19 cellular contexts compared by ENCODE assay signal in genomic region chr3:69408542-69408941, GRCh38.
"Had no signal": no experiment of that assay in that cellular context is flagged by ENCODE, and none has a peak within 500 bp of the region (broad histone marks: within the 10 kb centered on the region; RNA-seq: fewer than 3 reads in every experiment).

No MANE protein-coding gene starts in this region.

- H3K27me3 ChIP-seq: gastroesophageal sphincter, heart left ventricle, pancreas, vagina had no signal

- H3K4me1 ChIP-seq: pancreas had no signal

- H3K27me3 Mint-ChIP-seq: stimulated activated memory B cell treated with anti-CD40 and anti-IgM and Interleukin-4, amounts not matched to agents 10 μg/mL and 1 μg/mL and 100 μg/mL, for 72 hours had no signal

- DNase-seq: cortex of kidney; effector CD8-positive, alpha-beta T cell; endodermal cell; foreskin fibroblast; left colon; natural killer cell; occipital lobe; pancreas; stimulated activated CD4-positive, alpha-beta T cell treated with anti-CD3 and anti-CD28 coated beads, Interleukin-4, amount 100 ng/mL, for 4 hours; stimulated activated naive CD8-positive, alpha-beta T cell treated with anti-CD3 and anti-CD28 coated beads, Interleukin-15, Interleukin-2, amounts not matched to agents 100 U/mL and 50 U/mL, for 24 hours; trophoblast cell had no signal

- H3K4me3 Mint-ChIP-seq: endodermal cell; memory B cell; natural killer cell; stimulated activated memory B cell treated with anti-CD40 and anti-IgM and Interleukin-4, amounts not matched to agents 10 μg/mL and 1 μg/mL and 100 μg/mL, for 72 hours had no signal

- H3K36me3 ChIP-seq: gastroesophageal sphincter, heart left ventricle, pancreas, vagina had no signal

- H3K9me3 ChIP-seq: pancreas had no signal

- H3K27ac ChIP-seq: epithelial cell of prostate, pancreas, vagina had no signal

- ATAC-seq: esophagus mucosa; left colon; natural killer cell; stimulated activated memory B cell treated with anti-CD40 and anti-IgM and Interleukin-4, amounts not matched to agents 10 μg/mL and 1 μg/mL and 100 μg/mL, for 72 hours; stimulated activated naive CD8-positive, alpha-beta T cell treated with anti-CD3 and anti-CD28 coated beads, Interleukin-15, Interleukin-2, amounts not matched to agents 100 U/mL and 50 U/mL, for 24 hours had no signal

- H3K36me3 Mint-ChIP-seq: memory B cell; natural killer cell; stimulated activated memory B cell treated with anti-CD40 and anti-IgM and Interleukin-4, amounts not matched to agents 10 μg/mL and 1 μg/mL and 100 μg/mL, for 72 hours had no signal

- H3K27ac Mint-ChIP-seq: endodermal cell; memory B cell; natural killer cell; stimulated activated memory B cell treated with anti-CD40 and anti-IgM and Interleukin-4, amounts not matched to agents 10 μg/mL and 1 μg/mL and 100 μg/mL, for 72 hours had no signal

- H3K4me3 ChIP-seq: gastroesophageal sphincter, heart left ventricle, lung, pancreas, vagina had no signal
